ENCODE assay signal across 1 cellular context in the genomic region with DNA sequence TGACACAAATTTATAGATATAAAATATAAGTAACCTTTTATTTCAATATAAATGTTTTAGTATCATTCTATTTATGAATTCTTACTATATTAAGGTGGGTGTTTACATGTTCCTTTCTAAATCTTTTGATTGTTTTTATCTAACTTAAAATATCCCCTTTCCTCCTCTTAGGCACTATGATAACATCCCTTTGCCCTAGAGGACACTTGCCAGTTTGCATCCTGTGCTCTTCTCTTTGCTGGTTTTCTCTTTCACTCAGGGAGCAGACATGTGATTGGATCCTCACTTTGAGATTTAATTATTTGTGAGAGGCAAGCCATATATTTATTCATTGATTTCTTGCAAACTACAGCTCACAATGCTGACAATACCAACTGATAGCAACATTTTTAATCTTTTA.
TF ChIP-seq lines count a peak whose summit lies in the region.

No MANE protein-coding gene starts in this region.

TF ChIP-seq in GM23338, 12 proteins besides CTCF, POLR2A, EP300 and RAD21:
- TF ChIP-seq, protein P1, sequence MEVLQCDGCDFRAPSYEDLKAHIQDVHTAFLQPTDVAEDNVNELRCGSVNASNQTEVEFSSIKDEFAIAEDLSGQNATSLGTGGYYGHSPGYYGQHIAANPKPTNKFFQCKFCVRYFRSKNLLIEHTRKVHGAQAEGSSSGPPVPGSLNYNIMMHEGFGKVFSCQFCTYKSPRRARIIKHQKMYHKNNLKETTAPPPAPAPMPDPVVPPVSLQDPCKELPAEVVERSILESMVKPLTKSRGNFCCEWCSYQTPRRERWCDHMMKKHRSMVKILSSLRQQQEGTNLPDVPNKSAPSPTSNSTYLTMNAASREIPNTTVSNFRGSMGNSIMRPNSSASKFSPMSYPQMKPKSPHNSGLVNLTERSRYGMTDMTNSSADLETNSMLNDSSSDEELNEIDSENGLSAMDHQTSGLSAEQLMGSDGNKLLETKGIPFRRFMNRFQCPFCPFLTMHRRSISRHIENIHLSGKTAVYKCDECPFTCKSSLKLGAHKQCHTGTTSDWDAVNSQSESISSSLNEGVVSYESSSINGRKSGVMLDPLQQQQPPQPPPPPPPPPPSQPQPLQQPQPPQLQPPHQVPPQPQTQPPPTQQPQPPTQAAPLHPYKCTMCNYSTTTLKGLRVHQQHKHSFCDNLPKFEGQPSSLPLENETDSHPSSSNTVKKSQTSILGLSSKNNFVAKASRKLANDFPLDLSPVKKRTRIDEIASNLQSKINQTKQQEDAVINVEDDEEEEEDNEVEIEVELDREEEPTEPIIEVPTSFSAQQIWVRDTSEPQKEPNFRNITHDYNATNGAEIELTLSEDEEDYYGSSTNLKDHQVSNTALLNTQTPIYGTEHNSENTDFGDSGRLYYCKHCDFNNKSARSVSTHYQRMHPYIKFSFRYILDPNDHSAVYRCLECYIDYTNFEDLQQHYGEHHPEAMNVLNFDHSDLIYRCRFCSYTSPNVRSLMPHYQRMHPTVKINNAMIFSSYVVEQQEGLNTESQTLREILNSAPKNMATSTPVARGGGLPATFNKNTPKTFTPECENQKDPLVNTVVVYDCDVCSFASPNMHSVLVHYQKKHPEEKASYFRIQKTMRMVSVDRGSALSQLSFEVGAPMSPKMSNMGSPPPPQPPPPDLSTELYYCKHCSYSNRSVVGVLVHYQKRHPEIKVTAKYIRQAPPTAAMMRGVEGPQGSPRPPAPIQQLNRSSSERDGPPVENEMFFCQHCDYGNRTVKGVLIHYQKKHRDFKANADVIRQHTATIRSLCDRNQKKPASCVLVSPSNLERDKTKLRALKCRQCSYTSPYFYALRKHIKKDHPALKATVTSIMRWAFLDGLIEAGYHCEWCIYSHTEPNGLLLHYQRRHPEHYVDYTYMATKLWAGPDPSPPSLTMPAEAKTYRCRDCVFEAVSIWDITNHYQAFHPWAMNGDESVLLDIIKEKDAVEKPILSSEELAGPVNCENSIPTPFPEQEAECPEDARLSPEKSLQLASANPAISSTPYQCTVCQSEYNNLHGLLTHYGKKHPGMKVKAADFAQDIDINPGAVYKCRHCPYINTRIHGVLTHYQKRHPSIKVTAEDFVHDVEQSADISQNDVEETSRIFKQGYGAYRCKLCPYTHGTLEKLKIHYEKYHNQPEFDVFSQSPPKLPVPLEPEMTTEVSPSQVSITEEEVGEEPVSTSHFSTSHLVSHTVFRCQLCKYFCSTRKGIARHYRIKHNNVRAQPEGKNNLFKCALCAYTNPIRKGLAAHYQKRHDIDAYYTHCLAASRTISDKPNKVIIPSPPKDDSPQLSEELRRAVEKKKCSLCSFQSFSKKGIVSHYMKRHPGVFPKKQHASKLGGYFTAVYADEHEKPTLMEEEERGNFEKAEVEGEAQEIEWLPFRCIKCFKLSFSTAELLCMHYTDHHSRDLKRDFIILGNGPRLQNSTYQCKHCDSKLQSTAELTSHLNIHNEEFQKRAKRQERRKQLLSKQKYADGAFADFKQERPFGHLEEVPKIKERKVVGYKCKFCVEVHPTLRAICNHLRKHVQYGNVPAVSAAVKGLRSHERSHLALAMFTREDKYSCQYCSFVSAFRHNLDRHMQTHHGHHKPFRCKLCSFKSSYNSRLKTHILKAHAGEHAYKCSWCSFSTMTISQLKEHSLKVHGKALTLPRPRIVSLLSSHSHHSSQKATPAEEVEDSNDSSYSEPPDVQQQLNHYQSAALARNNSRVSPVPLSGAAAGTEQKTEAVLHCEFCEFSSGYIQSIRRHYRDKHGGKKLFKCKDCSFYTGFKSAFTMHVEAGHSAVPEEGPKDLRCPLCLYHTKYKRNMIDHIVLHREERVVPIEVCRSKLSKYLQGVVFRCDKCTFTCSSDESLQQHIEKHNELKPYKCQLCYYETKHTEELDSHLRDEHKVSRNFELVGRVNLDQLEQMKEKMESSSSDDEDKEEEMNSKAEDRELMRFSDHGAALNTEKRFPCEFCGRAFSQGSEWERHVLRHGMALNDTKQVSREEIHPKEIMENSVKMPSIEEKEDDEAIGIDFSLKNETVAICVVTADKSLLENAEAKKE (CRISPR knock-in tag; IDR thresholded peaks at IDR 0.05) = no peak
- no peak for TF ChIP-seq STAT1 (IDR thresholded peaks at IDR 0.05; ENCODE audit: unreplicated experiment)
- no peak for TF ChIP-seq ZNF114 (CRISPR knock-in tag; IDR thresholded peaks at IDR 0.05)
